Comparison of ENCODE assay signal across 19 cellular contexts in the genomic region with DNA sequence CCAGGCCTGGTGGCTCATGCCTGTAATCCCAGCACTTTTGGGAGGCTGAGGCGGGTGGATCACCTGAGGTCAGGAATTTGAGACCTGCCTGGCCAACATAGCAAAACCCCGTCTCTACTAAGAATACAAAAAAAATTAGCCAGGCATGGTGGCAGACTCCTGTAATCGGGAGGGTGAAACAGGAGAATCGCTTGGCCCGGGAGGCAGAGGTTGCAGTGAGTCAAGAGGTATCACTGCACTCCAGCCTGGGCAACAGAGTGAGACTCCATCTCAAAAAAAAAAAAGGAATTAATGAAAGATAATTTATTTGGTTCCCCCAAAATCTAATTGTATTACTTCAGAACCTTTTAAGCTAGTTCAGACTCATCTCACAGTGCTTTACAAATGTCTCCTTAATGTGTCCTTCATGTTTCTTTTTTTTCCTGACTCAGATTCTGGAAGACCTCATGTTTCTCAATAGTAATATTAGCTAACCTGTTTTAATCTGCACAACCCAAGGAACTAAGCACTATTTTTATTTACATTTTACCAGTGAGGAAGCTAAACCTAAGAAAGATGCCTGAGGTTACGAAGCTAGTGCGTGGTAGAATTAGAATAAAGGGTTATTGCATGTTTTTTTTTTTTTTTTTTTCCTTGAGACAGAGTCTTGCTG. TPM values are rescaled to one million over a fixed set of nuclear protein-coding genes. Genes with fewer than 3 reads are reported as not detected.
DNase-seq lines count a peak whose midpoint lies in the region; ATAC-seq and TF ChIP-seq lines count a peak whose summit lies in the region.
"Had no signal": no experiment of that assay in that cellular context is flagged by ENCODE, and none has a peak within 500 bp of the region (broad histone marks: within the 10 kb centered on the region; RNA-seq: fewer than 3 reads in every experiment).

No MANE protein-coding gene starts in this region.

- TF ChIP-seq CTCF in psoas muscle (IDR thresholded peaks at IDR 0.05): no peak
- no peak for TF ChIP-seq CTCF in right lobe of liver (IDR thresholded peaks at IDR 0.05)

- no peak for DNase-seq in T-helper 17 cell
- DNase-seq in foreskin melanocyte: peak; percentile 29
- no peak for DNase-seq in psoas muscle
- no peak for DNase-seq in right lobe of liver
- DNase-seq: AML-193; BE2C; Calu3; CD4-positive, alpha-beta memory T cell; COR-L47; DMS53; DMS79 treated with DMSO at 0.1 percent for 48 hours; GF-D8; GOT3; HFFc6 had no signal

- H3K9me3 ChIP-seq in T-helper 17 cell (ENCODE audit: control insufficient read depth, low read length, poor library complexity, severe bottlenecking): no peaks in the 10 kb centered on the region
- H3K9me3 ChIP-seq in psoas muscle: no peaks in the 10 kb centered on the region
- no peaks in the 10 kb centered on the region for H3K9me3 ChIP-seq in right lobe of liver
- H3K9me3 ChIP-seq: BE2C, HAP-1 had no signal

- intact Hi-C loops in psoas muscle (cut with DNase I): no loop called here
- intact Hi-C loops in right lobe of liver (cut with DNase I): no loop called here

- H3K4me3 ChIP-seq in psoas muscle (no peak overlapping the region), right lobe of liver (no peak overlapping the region)
- H3K4me3 ChIP-seq: BLaER1 treated with 17β-estradiol and CSF1 and Interleukin-3, amounts not matched to agents 10 nM and 100 nM; HAP-1 had no signal

- H3K4me3 Mint-ChIP-seq in T-helper 17 cell: no peak overlapping the region
- H3K4me3 Mint-ChIP-seq: CD14-positive monocyte; CD4-positive, alpha-beta memory T cell; HFFc6 had no signal

- no peak for TF ChIP-seq POLR2A in right lobe of liver (IDR thresholded peaks at IDR 0.05)

- H3K27me3 ChIP-seq in psoas muscle (ENCODE audit: insufficient read depth in 3 of 3, low read length in 2 of 3): no peaks in the 10 kb centered on the region
- H3K27me3 ChIP-seq in right lobe of liver: no peaks in the 10 kb centered on the region
- H3K27me3 ChIP-seq: BE2C; BLaER1 treated with 17β-estradiol and CSF1 and Interleukin-3, amounts not matched to agents 10 nM and 100 nM had no signal

- WGBS in psoas muscle, 3 donors: 47 to 64% (median 54%) methylated on average over 7 of the region's 7 CpGs
- 91% methylated on average over 6 of the region's 7 CpGs for WGBS in right lobe of liver (ENCODE audit: insufficient coverage, low coverage, low lambda C conversion rate, missing lambda C conversion rate)

- H3K36me3 Mint-ChIP-seq in T-helper 17 cell (ENCODE audit: low read depth): peaks cover 7% of the 10 kb centered on the region

- H3K27ac ChIP-seq in psoas muscle: peak overlapping the region; percentile 41
- no peak overlapping the region for H3K27ac ChIP-seq in right lobe of liver
- H3K27ac ChIP-seq: BLaER1 treated with 17β-estradiol and CSF1 and Interleukin-3, amounts not matched to agents 10 nM and 100 nM had no signal

- H3K36me3 ChIP-seq in psoas muscle (ENCODE audit: insufficient read depth in 1 of 2, low read depth in 1 of 2) (peaks cover 0 to 9% of the 10 kb centered on the region in 2 donors), right lobe of liver (no peaks in the 10 kb centered on the region)

- ATAC-seq in T-helper 17 cell (no peak), psoas muscle (peak; percentile 51 to 74 (median 64)), HG03342 (IDR thresholded peaks at IDR 0.05; ENCODE audit: unreplicated experiment) (no peak), GM18907 (IDR thresholded peaks at IDR 0.05; ENCODE audit: unreplicated experiment) (no peak), right lobe of liver (no peak)

- H3K4me1 ChIP-seq in psoas muscle (peaks cover 33% of the 10 kb centered on the region), right lobe of liver (peaks cover 0 to 39% (median 16%) of the 10 kb centered on the region in 4 donors)
- H3K4me1 ChIP-seq: BE2C, HAP-1 had no signal

- no peaks in the 10 kb centered on the region for H3K27me3 Mint-ChIP-seq in T-helper 17 cell
- H3K27me3 Mint-ChIP-seq: CD4-positive, alpha-beta memory T cell had no signal

- H3K4me1 Mint-ChIP-seq in T-helper 17 cell: peaks cover 22% of the 10 kb centered on the region

- peak overlapping the region; percentile 8 for H3K27ac Mint-ChIP-seq in T-helper 17 cell
- H3K27ac Mint-ChIP-seq: HFFc6 had no signal

RNA-seq across cellular contexts. Expression of a gene that starts 15.1 kb away (rescaled TPM):
- total RNA-seq in T-helper 17 cell: 10 to 100 TPM; 23.1 to 24.2 TPM
- 10 to 100 TPM; 11.0 to 22.8 (median 14.4) TPM for total RNA-seq in psoas muscle
- 10 to 100 TPM in 2 of 3 donors, 1 to 10 TPM in 1; 8.4 to 20.4 (median 14.7) TPM for polyA plus RNA-seq in psoas muscle
- total RNA-seq in right lobe of liver: 10 to 100 TPM; 17.5 to 23.3 (median 19.8) TPM

RNA-seq across cellular contexts. Expression of a gene that starts 46.9 kb away (rescaled TPM):
- total RNA-seq in T-helper 17 cell: 10 to 100 TPM; 65.3 to 69.4 TPM
- 100 to 1,000 TPM; 162 to 223 (median 217) TPM for total RNA-seq in psoas muscle
- polyA plus RNA-seq in psoas muscle: 100 to 1,000 TPM; 246 to 413 (median 340) TPM
- 10 to 100 TPM; 28.6 to 73.0 (median 31.3) TPM for total RNA-seq in right lobe of liver

Comparison
In these comparisons a context has a peak if more than half of its experiments do, and no peak if none do; other contexts are left out.
1. ATAC-seq: peak in psoas muscle (4 of 4); none in T-helper 17 cell (single experiment), HG03342 (single experiment), GM18907 (single experiment) and right lobe of liver (0 of 4).